ENCODE assay signal across 11 cellular contexts in the genomic region with DNA sequence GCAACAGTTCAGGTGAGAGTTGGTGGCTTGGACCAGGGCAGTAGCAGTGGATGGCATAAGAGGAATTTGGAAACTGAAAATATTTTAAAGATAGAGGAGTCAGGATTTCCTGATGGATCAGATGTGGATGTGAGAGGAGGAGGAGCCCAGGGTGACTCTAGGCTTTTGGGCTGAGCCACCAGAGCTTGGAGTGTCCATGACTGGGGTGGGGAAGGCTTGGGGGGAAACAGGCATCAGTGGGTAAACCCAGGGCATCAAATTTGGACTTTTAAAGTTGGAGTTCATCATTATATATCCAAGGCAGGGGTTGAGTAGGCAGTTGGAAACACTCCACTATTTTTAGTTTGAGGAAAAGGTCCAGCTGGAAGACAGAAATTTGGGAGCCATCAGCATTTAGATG. TPM values are rescaled to one million over a fixed set of nuclear protein-coding genes. Genes with fewer than 3 reads are reported as not detected.
"Had no signal": no experiment of that assay in that cellular context is flagged by ENCODE, and none has a peak within 500 bp of the region (broad histone marks: within the 10 kb centered on the region; RNA-seq: fewer than 3 reads in every experiment).

No MANE protein-coding gene starts in this region.

- H3K9me3 Mint-ChIP-seq: GM23338, H9 had no signal

- DNase-seq: GM23248, GOT3, H7, H9, HCEC 1CT, HFFc6 had no signal

- H3K27ac ChIP-seq: GM23248 had no signal

- H3K4me3 ChIP-seq: GM23248, GM23338, HAP-1 had no signal

- H3K4me3 Mint-ChIP-seq: GM23338, H9, HFFc6 had no signal

- H3K4me1 ChIP-seq: HAP-1 had no signal

- H3K4me1 Mint-ChIP-seq: GM23338, H9 had no signal

- ATAC-seq: GM23338, HCT116 had no signal

- H3K36me3 ChIP-seq: HAP-1 had no signal

- H3K9me3 ChIP-seq: HAP-1 had no signal

- H3K27ac Mint-ChIP-seq: GM23338, H9, HFFc6 had no signal

RNA-seq across cellular contexts. Expression of a gene that starts 27.3 kb away (rescaled TPM):
- total RNA-seq: GM23248, GM23338, H1, H4, H7, H9, HFFc6 had no signal
